Comparison of ENCODE assay signal across 1 cellular context in the genomic region with DNA sequence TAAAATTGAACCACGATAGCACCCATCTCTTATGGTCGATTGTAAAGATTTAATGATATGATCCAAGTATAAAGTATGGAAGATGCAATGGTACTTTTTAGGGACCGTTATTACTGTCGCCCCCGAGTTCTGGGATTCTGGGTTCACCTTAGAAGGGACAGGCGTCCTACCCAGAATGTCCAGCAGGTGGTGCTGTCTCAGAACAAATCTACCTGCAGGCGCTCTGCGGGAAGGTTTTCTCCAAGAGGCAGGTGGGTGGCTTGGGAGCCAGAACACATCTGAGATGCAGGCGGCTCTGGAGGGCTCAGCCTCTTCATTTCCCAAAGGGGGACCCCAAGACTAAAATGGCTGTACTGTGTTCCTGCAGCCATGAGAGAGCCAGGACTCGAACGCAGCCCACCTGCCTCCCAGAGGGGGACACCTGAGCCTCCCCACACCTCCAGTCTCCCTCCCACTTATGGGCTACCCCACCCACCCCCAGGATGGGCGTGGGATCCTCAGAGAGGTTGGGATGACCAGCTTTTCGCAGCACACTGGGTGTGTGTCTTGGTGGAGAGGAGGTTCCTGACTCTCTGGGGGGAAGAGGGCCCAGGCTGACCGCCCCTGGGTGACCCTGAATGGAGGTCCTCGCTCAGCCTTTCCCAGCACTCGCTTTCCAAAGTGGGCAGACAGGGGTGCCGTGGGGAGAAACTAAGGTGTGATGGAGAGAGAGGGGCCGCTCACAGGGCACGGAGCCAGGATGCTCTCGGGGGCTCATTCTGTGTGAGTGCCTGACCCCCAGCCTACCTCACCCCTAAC.
TF ChIP-seq lines count a peak whose summit lies in the region.

No MANE protein-coding gene starts in this region.

TF ChIP-seq in HEK293, 187 proteins besides CTCF, POLR2A, EP300 and RAD21 (continued from another document):
- TF ChIP-seq, protein P1, sequence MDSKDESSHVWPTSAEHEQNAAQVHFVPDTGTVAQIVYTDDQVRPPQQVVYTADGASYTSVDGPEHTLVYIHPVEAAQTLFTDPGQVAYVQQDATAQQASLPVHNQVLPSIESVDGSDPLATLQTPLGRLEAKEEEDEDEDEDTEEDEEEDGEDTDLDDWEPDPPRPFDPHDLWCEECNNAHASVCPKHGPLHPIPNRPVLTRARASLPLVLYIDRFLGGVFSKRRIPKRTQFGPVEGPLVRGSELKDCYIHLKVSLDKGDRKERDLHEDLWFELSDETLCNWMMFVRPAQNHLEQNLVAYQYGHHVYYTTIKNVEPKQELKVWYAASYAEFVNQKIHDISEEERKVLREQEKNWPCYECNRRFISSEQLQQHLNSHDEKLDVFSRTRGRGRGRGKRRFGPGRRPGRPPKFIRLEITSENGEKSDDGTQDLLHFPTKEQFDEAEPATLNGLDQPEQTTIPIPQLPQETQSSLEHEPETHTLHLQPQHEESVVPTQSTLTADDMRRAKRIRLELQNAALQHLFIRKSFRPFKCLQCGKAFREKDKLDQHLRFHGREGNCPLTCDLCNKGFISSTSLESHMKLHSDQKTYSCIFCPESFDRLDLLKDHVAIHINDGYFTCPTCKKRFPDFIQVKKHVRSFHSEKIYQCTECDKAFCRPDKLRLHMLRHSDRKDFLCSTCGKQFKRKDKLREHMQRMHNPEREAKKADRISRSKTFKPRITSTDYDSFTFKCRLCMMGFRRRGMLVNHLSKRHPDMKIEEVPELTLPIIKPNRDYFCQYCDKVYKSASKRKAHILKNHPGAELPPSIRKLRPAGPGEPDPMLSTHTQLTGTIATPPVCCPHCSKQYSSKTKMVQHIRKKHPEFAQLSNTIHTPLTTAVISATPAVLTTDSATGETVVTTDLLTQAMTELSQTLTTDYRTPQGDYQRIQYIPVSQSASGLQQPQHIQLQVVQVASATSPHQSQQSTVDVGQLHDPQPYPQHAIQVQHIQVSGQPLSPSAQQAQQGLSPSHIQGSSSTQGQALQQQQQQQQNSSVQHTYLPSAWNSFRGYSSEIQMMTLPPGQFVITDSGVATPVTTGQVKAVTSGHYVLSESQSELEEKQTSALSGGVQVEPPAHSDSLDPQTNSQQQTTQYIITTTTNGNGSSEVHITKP (tag by site-specific recombination; IDR thresholded peaks at IDR 0.05): peak; percentile 40; the same call in 1 of the 2 replicates
- TF ChIP-seq ZSCAN30 (tag by site-specific recombination; IDR thresholded peaks at IDR 0.05) (peak; percentile 42; the same call in 1 of the 2 replicates), ZNF629 (tag by site-specific recombination; IDR thresholded peaks at IDR 0.05) (no peak), ZBTB17 (tag by site-specific recombination; IDR thresholded peaks at IDR 0.05) (peak; percentile 54; the same call in 1 of the 2 replicates), ZNF792 (tag by site-specific recombination; IDR thresholded peaks at IDR 0.05) (no peak), ZFHX2 (tag by site-specific recombination; conservative IDR thresholded peaks at IDR 0.05) (peak; percentile 85), GLIS2 (tag by site-specific recombination; IDR thresholded peaks at IDR 0.05) (peak; percentile 28; the same call in 1 of the 2 replicates), ZNF600 (tag by site-specific recombination; IDR thresholded peaks at IDR 0.05) (peak; percentile 46; the same call in 1 of the 2 replicates), ZNF664 (tag by site-specific recombination; IDR thresholded peaks at IDR 0.05) (no peak), ZNF791 (tag by site-specific recombination; IDR thresholded peaks at IDR 0.05) (no peak)
- TF ChIP-seq, protein P2, sequence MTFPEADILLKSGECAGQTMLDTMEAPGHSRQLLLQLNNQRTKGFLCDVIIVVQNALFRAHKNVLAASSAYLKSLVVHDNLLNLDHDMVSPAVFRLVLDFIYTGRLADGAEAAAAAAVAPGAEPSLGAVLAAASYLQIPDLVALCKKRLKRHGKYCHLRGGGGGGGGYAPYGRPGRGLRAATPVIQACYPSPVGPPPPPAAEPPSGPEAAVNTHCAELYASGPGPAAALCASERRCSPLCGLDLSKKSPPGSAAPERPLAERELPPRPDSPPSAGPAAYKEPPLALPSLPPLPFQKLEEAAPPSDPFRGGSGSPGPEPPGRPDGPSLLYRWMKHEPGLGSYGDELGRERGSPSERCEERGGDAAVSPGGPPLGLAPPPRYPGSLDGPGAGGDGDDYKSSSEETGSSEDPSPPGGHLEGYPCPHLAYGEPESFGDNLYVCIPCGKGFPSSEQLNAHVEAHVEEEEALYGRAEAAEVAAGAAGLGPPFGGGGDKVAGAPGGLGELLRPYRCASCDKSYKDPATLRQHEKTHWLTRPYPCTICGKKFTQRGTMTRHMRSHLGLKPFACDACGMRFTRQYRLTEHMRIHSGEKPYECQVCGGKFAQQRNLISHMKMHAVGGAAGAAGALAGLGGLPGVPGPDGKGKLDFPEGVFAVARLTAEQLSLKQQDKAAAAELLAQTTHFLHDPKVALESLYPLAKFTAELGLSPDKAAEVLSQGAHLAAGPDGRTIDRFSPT (tag by site-specific recombination; IDR thresholded peaks at IDR 0.05): no peak
- TF ChIP-seq, protein P3, sequence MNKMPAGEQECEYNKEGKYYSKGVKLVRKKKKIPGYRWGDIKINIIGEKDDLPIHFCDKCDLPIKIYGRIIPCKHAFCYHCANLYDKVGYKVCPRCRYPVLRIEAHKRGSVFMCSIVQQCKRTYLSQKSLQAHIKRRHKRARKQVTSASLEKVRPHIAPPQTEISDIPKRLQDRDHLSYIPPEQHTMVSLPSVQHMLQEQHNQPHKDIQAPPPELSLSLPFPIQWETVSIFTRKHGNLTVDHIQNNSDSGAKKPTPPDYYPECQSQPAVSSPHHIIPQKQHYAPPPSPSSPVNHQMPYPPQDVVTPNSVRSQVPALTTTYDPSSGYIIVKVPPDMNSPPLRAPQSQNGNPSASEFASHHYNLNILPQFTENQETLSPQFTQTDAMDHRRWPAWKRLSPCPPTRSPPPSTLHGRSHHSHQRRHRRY (tag by site-specific recombination; IDR thresholded peaks at IDR 0.05): no peak
TF ChIP-seq in HEK293: peak in this region for 12.
